ENCODE assay signal across 1 cellular context in the genomic region with DNA sequence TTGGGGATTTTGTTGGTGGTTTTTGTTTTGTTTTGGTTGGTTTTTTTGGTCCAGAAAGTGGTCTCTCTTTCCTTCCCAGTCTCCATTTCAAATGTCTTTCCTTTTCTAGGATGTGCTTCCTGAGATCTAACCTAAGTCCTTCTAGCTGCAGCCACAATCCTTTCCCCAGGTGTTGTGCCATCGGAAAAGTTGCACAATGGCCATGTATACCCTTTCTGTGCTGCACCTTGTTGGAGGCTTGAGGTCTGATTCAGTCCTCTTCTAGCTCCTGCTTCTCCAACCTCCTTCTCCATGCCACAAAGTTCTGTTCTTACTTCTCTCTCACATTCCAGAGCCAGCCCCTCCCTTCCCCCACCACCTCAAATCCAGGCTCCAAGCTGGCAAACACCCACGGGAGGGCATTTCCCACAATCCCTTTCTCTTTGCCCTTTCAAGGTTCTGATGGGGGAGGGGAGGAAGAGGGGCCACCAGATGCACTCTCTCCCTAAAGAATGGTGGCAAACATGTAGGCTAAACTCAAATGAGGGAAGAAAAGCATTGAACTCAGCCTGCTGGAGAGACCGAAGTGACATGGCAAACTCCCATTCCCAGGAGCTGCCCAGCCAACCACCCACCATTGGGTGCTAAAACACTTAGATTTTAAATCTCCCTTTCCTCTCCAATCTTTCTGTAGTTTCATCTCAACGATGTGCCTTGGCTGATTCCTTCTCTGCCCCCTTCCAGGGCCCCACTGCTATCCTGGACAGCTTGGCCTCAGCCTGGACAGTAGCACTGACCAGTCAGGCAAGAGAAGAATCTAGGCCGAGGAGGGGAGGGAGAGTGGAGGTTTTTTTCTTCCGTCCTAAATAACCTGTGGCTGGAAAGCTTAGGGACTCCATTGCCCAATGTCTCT.
TF ChIP-seq lines count a peak whose summit lies in the region.

No MANE protein-coding gene starts in this region.

TF ChIP-seq in GM23338, 12 proteins besides CTCF, POLR2A, EP300 and RAD21:
- TF ChIP-seq, protein P1, sequence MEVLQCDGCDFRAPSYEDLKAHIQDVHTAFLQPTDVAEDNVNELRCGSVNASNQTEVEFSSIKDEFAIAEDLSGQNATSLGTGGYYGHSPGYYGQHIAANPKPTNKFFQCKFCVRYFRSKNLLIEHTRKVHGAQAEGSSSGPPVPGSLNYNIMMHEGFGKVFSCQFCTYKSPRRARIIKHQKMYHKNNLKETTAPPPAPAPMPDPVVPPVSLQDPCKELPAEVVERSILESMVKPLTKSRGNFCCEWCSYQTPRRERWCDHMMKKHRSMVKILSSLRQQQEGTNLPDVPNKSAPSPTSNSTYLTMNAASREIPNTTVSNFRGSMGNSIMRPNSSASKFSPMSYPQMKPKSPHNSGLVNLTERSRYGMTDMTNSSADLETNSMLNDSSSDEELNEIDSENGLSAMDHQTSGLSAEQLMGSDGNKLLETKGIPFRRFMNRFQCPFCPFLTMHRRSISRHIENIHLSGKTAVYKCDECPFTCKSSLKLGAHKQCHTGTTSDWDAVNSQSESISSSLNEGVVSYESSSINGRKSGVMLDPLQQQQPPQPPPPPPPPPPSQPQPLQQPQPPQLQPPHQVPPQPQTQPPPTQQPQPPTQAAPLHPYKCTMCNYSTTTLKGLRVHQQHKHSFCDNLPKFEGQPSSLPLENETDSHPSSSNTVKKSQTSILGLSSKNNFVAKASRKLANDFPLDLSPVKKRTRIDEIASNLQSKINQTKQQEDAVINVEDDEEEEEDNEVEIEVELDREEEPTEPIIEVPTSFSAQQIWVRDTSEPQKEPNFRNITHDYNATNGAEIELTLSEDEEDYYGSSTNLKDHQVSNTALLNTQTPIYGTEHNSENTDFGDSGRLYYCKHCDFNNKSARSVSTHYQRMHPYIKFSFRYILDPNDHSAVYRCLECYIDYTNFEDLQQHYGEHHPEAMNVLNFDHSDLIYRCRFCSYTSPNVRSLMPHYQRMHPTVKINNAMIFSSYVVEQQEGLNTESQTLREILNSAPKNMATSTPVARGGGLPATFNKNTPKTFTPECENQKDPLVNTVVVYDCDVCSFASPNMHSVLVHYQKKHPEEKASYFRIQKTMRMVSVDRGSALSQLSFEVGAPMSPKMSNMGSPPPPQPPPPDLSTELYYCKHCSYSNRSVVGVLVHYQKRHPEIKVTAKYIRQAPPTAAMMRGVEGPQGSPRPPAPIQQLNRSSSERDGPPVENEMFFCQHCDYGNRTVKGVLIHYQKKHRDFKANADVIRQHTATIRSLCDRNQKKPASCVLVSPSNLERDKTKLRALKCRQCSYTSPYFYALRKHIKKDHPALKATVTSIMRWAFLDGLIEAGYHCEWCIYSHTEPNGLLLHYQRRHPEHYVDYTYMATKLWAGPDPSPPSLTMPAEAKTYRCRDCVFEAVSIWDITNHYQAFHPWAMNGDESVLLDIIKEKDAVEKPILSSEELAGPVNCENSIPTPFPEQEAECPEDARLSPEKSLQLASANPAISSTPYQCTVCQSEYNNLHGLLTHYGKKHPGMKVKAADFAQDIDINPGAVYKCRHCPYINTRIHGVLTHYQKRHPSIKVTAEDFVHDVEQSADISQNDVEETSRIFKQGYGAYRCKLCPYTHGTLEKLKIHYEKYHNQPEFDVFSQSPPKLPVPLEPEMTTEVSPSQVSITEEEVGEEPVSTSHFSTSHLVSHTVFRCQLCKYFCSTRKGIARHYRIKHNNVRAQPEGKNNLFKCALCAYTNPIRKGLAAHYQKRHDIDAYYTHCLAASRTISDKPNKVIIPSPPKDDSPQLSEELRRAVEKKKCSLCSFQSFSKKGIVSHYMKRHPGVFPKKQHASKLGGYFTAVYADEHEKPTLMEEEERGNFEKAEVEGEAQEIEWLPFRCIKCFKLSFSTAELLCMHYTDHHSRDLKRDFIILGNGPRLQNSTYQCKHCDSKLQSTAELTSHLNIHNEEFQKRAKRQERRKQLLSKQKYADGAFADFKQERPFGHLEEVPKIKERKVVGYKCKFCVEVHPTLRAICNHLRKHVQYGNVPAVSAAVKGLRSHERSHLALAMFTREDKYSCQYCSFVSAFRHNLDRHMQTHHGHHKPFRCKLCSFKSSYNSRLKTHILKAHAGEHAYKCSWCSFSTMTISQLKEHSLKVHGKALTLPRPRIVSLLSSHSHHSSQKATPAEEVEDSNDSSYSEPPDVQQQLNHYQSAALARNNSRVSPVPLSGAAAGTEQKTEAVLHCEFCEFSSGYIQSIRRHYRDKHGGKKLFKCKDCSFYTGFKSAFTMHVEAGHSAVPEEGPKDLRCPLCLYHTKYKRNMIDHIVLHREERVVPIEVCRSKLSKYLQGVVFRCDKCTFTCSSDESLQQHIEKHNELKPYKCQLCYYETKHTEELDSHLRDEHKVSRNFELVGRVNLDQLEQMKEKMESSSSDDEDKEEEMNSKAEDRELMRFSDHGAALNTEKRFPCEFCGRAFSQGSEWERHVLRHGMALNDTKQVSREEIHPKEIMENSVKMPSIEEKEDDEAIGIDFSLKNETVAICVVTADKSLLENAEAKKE (CRISPR knock-in tag; IDR thresholded peaks at IDR 0.05), result 0 out of 2 replicates have a peak, but pooled peaks have one; percentile 16
- TF ChIP-seq ZNF114 (CRISPR knock-in tag; IDR thresholded peaks at IDR 0.05), result no peak
